ENCODE assay signal across 19 cellular contexts in the genomic region with DNA sequence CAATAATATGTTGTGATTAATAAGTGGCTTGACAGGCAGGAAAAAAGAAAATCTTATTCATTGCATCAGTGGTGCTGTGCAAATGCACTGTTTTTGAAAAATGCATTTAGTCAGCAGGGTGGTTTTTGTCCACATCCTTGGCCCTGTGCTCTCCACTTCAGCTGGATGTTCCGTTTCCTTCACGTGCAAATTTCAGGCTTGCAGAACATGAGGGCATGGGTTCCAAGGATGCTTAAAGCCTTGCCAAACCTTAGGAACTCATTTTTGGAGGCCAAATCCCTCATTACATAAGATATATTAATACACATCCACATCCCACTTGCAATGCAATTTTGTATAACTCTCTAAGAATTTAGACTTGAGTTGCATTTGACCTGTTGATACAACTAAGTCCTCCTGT.
DNase-seq lines count a peak whose midpoint lies in the region; ATAC-seq and TF ChIP-seq lines count a peak whose summit lies in the region.
"Had no signal": no experiment of that assay in that cellular context is flagged by ENCODE, and none has a peak within 500 bp of the region (broad histone marks: within the 10 kb centered on the region; RNA-seq: fewer than 3 reads in every experiment).

No MANE protein-coding gene starts in this region.

- H3K14ac ChIP-seq in H9 (ENCODE audit: insufficient read depth, low read length): no peak overlapping the region

- no peaks in the 10 kb centered on the region; a peak in 1 of 7 replicates for H3K36me3 Mint-ChIP-seq in H9 (ENCODE audit: insufficient read depth in 1 of 3, low read depth in 3 of 3)
- H3K36me3 Mint-ChIP-seq: CD4-positive, CD25-positive, alpha-beta regulatory T cell; CD8-positive, alpha-beta T cell had no signal

- H2BK20ac ChIP-seq in H9 (ENCODE audit: low read depth, low read length, poor library complexity, severe bottlenecking): no peak overlapping the region

- no peak overlapping the region for H2BK5ac ChIP-seq in H9 (ENCODE audit: insufficient read length, low read length)

- no peak overlapping the region for H2AFZ ChIP-seq in H9 (ENCODE audit: low read length)

- no peak overlapping the region for H2AK5ac ChIP-seq in H9 (ENCODE audit: insufficient read length, low read length)

- DNase-seq in left ventricle myocardium superior: no peak
- no peak for DNase-seq in left cardiac atrium
- DNase-seq in H9: peak; percentile 4
- peak; percentile 41 for DNase-seq in fibroblast of gingiva (ENCODE audit: low read depth)
- no peak for DNase-seq in sciatic nerve (ENCODE audit: low spot score)
- DNase-seq in NCI-H1092 treated with DMSO at 0.1 percent for 48 hours (lab: John Stamatoyannopoulos, UW): no peak
- DNase-seq: Caco-2; CD4-positive, CD25-positive, alpha-beta regulatory T cell; CD8-positive, alpha-beta T cell; DMS153; DND-41; GDM1; GOT3; HCEC 1CT had no signal

- H3K4me1 ChIP-seq in H9 (ENCODE audit: insufficient read depth, low read length): no peaks in the 10 kb centered on the region
- H3K4me1 ChIP-seq: Caco-2 had no signal

- no peak overlapping the region for H3K4me2 ChIP-seq in H9 (ENCODE audit: insufficient read depth, insufficient read length, low read length)
- H3K4me2 ChIP-seq: BLaER1 had no signal

- H2BK120ac ChIP-seq in H9 (ENCODE audit: low read depth, low read length, poor library complexity, severe bottlenecking): no peak overlapping the region

- no peak overlapping the region for H4K8ac ChIP-seq in H9 (replicated peaks; ENCODE audit: insufficient read length, low read depth, low read length)

- no peaks in the 10 kb centered on the region for H3K79me2 ChIP-seq in H9 (ENCODE audit: insufficient read depth, low read length)

- H4K5ac ChIP-seq in H9 (ENCODE audit: insufficient read length, low read depth, low read length): no peak overlapping the region

- H3K27ac ChIP-seq in H9 (ENCODE audit: insufficient read length, low read depth, low read length): no peak overlapping the region
- H3K27ac ChIP-seq: BLaER1, C4-2B had no signal

- no peak overlapping the region for H4K91ac ChIP-seq in H9 (ENCODE audit: insufficient read length, low read depth, low read length)

- H3K56ac ChIP-seq in H9 (ENCODE audit: insufficient read length, low read depth, low read length): no peak overlapping the region

- H3K9ac ChIP-seq in H9 (ENCODE audit: extremely low read depth, insufficient read length, low read length): no peak overlapping the region
- H3K9ac ChIP-seq: BLaER1 had no signal

- no peak for TF ChIP-seq CTCF in H9 (conservative IDR thresholded peaks at IDR 0.05)

- H2BK12ac ChIP-seq in H9 (ENCODE audit: insufficient read length, low read depth, low read length): no peak overlapping the region

- no peak overlapping the region for H3K18ac ChIP-seq in H9 (ENCODE audit: insufficient read length, low read depth, low read length)

- peaks cover 4 to 8% of the 10 kb centered on the region in 2 experiments for H3K4me1 Mint-ChIP-seq in H9
- H3K4me1 Mint-ChIP-seq: B cell had no signal

- no peak overlapping the region for H3T11ph ChIP-seq in H9 (ENCODE audit: low read length)

- no peak overlapping the region for H3K23ac ChIP-seq in H9 (ENCODE audit: insufficient read length, low read depth, low read length)

- no peaks in the 10 kb centered on the region for H3K27me3 ChIP-seq in H9 (ENCODE audit: insufficient read depth, low read length)
- H3K27me3 ChIP-seq: BLaER1 had no signal

- peaks cover 3% of the 10 kb centered on the region for H3K27me3 Mint-ChIP-seq in H9 (ENCODE audit: low read depth)

- no peak overlapping the region for H3K4ac ChIP-seq in H9 (ENCODE audit: low read depth, low read length)

- H2BK15ac ChIP-seq in H9 (ENCODE audit: low read depth, low read length): no peak overlapping the region

- no peaks in the 10 kb centered on the region for H3K9me3 Mint-ChIP-seq in H9
- H3K9me3 Mint-ChIP-seq: CD8-positive, alpha-beta T cell had no signal

- no peaks in the 10 kb centered on the region for H3K9me3 ChIP-seq in H9 (ENCODE audit: control insufficient read depth, low read depth, low read length)
- H3K9me3 ChIP-seq: BLaER1, Caco-2 had no signal

- no peaks in the 10 kb centered on the region for H3K23me2 ChIP-seq in H9 (ENCODE audit: insufficient read length, low read depth, low read length, poor library complexity, severe bottlenecking)

- H3K4me3 Mint-ChIP-seq in H9: no peak overlapping the region
- H3K4me3 Mint-ChIP-seq: B cell; CD4-positive, CD25-positive, alpha-beta regulatory T cell; CD8-positive, alpha-beta T cell had no signal

- no CpG with 5 or more reads among the region's 2 CpGs for WGBS in H9 (ENCODE audit: extremely low coverage, insufficient read length, low lambda C conversion rate)

- H3K27ac Mint-ChIP-seq in H9: no peak overlapping the region
- H3K27ac Mint-ChIP-seq: B cell; CD8-positive, alpha-beta T cell had no signal

- no peaks in the 10 kb centered on the region for H4K20me1 ChIP-seq in H9 (ENCODE audit: control insufficient read depth, insufficient read depth, insufficient read length)
- H4K20me1 ChIP-seq: BLaER1 had no signal

- intact Hi-C loops in left ventricle myocardium superior (cut with micrococcal nuclease) (loop anchor here (5.0 kb wide), 1 partner anchor 937 kb away; no protein-coding TSS in a partner anchor), left cardiac atrium (cut with DNase I) (loop anchor here (5.0 to 10.0 kb wide), 4 partner anchors 622 to 992 kb away; no protein-coding TSS in a partner anchor), sciatic nerve (cut with DNase I) (no loop called here)

- H3K79me1 ChIP-seq in H9 (ENCODE audit: insufficient read depth, low read depth, low read length, poor library complexity, severe bottlenecking): no peaks in the 10 kb centered on the region

- ATAC-seq in left ventricle myocardium superior: peak; percentile 37
- ATAC-seq in left cardiac atrium: no peak
- ATAC-seq in sciatic nerve: no peak
- ATAC-seq in GM19395 (IDR thresholded peaks at IDR 0.05; ENCODE audit: unreplicated experiment): no peak
- ATAC-seq: CD8-positive, alpha-beta T cell; GM12878 had no signal

Comparison
In these comparisons a context has a peak if more than half of its experiments do, and no peak if none do; other contexts are left out.
1. DNase-seq: peak in H9 (single experiment) and fibroblast of gingiva (single experiment); none in left ventricle myocardium superior (single experiment), left cardiac atrium (single experiment), sciatic nerve (single experiment) and NCI-H1092 treated with DMSO at 0.1 percent for 48 hours (single experiment).